In genomic region chr4:121696641-121697461, GRCh38 we compare ENCODE assay signal across 8 cellular contexts. TPM values are rescaled to one million over a fixed set of nuclear protein-coding genes. Genes with fewer than 3 reads are reported as not detected.
DNase-seq lines count a peak whose midpoint lies in the region; ATAC-seq, FAIRE-seq and TF ChIP-seq lines count a peak whose summit lies in the region.

TSS of gene ANXA5 (minus strand) at chr4:121696980. CDS start at chr4:121696589, 391 bp downstream.

- peak within 1 kb of the TSS; percentile 100 for H3K27ac Mint-ChIP-seq in activated CD4-positive, alpha-beta T cell treated with anti-CD3 and anti-CD28 coated beads, Interleukin-2, amount 10 ng/mL, durations not matched to agents 24 days and 14 days
- H3K27ac Mint-ChIP-seq in dendritic cell treated with granulocyte-macrophage colony-stimulating factor and Interleukin-4, amounts not matched to agents 40 ng/mL and 50 ng/mL, for 4 days = peak within 1 kb of the TSS; percentile 99

- H4K20me1 ChIP-seq in HepG2 (ENCODE audit: insufficient read depth, low read length) = peaks cover 20% of the 10 kb centered on the region

- TF ChIP-seq EP300 in HepG2 (IDR thresholded peaks at IDR 0.05; ENCODE audit: low read depth in 2 of 2, low read length in 2 of 2) (no peak), HepG2 (CRISPR knock-in tag; IDR thresholded peaks at IDR 0.05; ENCODE audit: borderline replicate concordance) (no peak)

- peak; percentile 72 for DNase-seq in AG04450 (ENCODE audit: low read depth, low spot score)
- DNase-seq in NCI-H510A (lab: John Stamatoyannopoulos, UW) = peak; percentile 60
- peak; percentile 94 for DNase-seq in activated CD4-positive, alpha-beta T cell treated with anti-CD3 and anti-CD28 coated beads, Interleukin-2, amount 10 ng/mL, durations not matched to agents 24 days and 14 days
- DNase-seq in HepG2 (ENCODE audit: low spot score) = peak; percentile 63
- peak; percentile 54 to 57 for DNase-seq in stimulated activated CD4-positive, alpha-beta T cell treated with anti-CD3 and anti-CD28 coated beads, Interleukin-2, amount 100 ng/mL, for 48 hours

- TF ChIP-seq CTCF in AG04450 (IDR thresholded peaks at IDR 0.05; ENCODE audit: low read depth, low read length) (peak; percentile 53), HepG2 (CRISPR knock-in tag; IDR thresholded peaks at IDR 0.05) (peak; percentile 51)

- peaks cover 39% of the 10 kb centered on the region for H3K4me1 Mint-ChIP-seq in activated CD4-positive, alpha-beta T cell treated with anti-CD3 and anti-CD28 coated beads, Interleukin-2, amount 10 ng/mL, durations not matched to agents 24 days and 14 days
- peaks cover 38% of the 10 kb centered on the region for H3K4me1 Mint-ChIP-seq in dendritic cell treated with granulocyte-macrophage colony-stimulating factor and Interleukin-4, amounts not matched to agents 40 ng/mL and 50 ng/mL, for 4 days (ENCODE audit: low read depth)

- peaks cover 33% of the 10 kb centered on the region for H3K27me3 Mint-ChIP-seq in activated CD4-positive, alpha-beta T cell treated with anti-CD3 and anti-CD28 coated beads, Interleukin-2, amount 10 ng/mL, durations not matched to agents 24 days and 14 days
- peaks cover 25% of the 10 kb centered on the region for H3K27me3 Mint-ChIP-seq in dendritic cell treated with granulocyte-macrophage colony-stimulating factor and Interleukin-4, amounts not matched to agents 40 ng/mL and 50 ng/mL, for 4 days

- H3K79me2 ChIP-seq in HepG2 (ENCODE audit: insufficient read depth, low read length) = peaks cover 45% of the 10 kb centered on the region

- H3K4me1 ChIP-seq in HepG2 (ENCODE audit: insufficient read depth, low read length) = peaks cover 47% of the 10 kb centered on the region

- no peaks in the 10 kb centered on the region; the same call in 1 of the 2 replicates for H3K9me3 ChIP-seq in AG04450 (ENCODE audit: control insufficient read depth, insufficient read depth, low read length)
- no peaks in the 10 kb centered on the region; the same call in 1 of the 2 replicates for H3K9me3 ChIP-seq in HepG2 (ENCODE audit: low read length)

- 4% methylated on average over 7 of the region's 90 CpGs for WGBS in HepG2 (ENCODE audit: low lambda C conversion rate)

- H3K27me3 ChIP-seq in AG04450 (ENCODE audit: control insufficient read depth, insufficient read depth, low read length) = no peaks in the 10 kb centered on the region
- H3K27me3 ChIP-seq in HepG2 (ENCODE audit: control insufficient read depth in 1 of 2, insufficient read depth in 2 of 2, low read length in 2 of 2) = peaks cover 0 to 15% of the 10 kb centered on the region in 2 experiments; a peak in 4 of 5 replicates

- H2AFZ ChIP-seq in HepG2 (ENCODE audit: low read length) = peak within 1 kb of the TSS; percentile 77

- peak within 1 kb of the TSS; percentile 98 for H3K4me3 Mint-ChIP-seq in activated CD4-positive, alpha-beta T cell treated with anti-CD3 and anti-CD28 coated beads, Interleukin-2, amount 10 ng/mL, durations not matched to agents 24 days and 14 days
- H3K4me3 Mint-ChIP-seq in dendritic cell treated with granulocyte-macrophage colony-stimulating factor and Interleukin-4, amounts not matched to agents 40 ng/mL and 50 ng/mL, for 4 days = peak within 1 kb of the TSS; percentile 100

- H3K27ac ChIP-seq in AG04450 (ENCODE audit: low read depth, low read length) (peak within 1 kb of the TSS; percentile 98), HepG2 (ENCODE audit: extremely low read length, insufficient read depth, low read length) (peak within 1 kb of the TSS; percentile 89)

- peak within 1 kb of the TSS; percentile 91 for H3K4me2 ChIP-seq in HepG2 (ENCODE audit: low read depth, low read length)

- TF ChIP-seq RAD21 in HepG2 (CRISPR knock-in tag; IDR thresholded peaks at IDR 0.05) = peak; percentile 8; the same call in 1 of the 2 replicates

- intact Hi-C loops in activated CD4-positive, alpha-beta T cell treated with anti-CD3 and anti-CD28 coated beads, Interleukin-2, amount 10 ng/mL, durations not matched to agents 24 days and 14 days (cut with micrococcal nuclease) = loop anchor here (1.0 to 5.0 kb wide), 7 partner anchors 9 to 508 kb away; partner anchors contain the start of genes BBS7, CCNA2 and EXOSC9
- intact Hi-C loops in dendritic cell treated with granulocyte-macrophage colony-stimulating factor and Interleukin-4, amounts not matched to agents 40 ng/mL and 50 ng/mL, for 4 days (cut with micrococcal nuclease) = loop anchor here (1.0 to 5.0 kb wide), 2 partner anchors 104 to 125 kb away; partner anchors contain the start of genes CCNA2 and EXOSC9
- intact Hi-C loops in HepG2 (cut with micrococcal nuclease; ENCODE audit: unreplicated experiment) = loop anchor here (1.0 to 5.0 kb wide), 2 partner anchors 29 to 175 kb away; partner anchors contain the start of gene BBS7

- in situ Hi-C loops in HepG2 (cut with HindIII; ENCODE audit: extremely low pct_ligation_motif_present, low pct_unique_long_range_greater_than_20kb) = no loop called here

- H3K36me3 Mint-ChIP-seq in activated CD4-positive, alpha-beta T cell treated with anti-CD3 and anti-CD28 coated beads, Interleukin-2, amount 10 ng/mL, durations not matched to agents 24 days and 14 days (ENCODE audit: low read depth) = peaks cover 24% of the 10 kb centered on the region
- H3K36me3 Mint-ChIP-seq in dendritic cell treated with granulocyte-macrophage colony-stimulating factor and Interleukin-4, amounts not matched to agents 40 ng/mL and 50 ng/mL, for 4 days (ENCODE audit: low read depth) = peaks cover 29% of the 10 kb centered on the region

- POLR2A ChIA-PET in AG04450 (lab: Yijun Ruan, JAX) = interaction anchor here (0.5 to 2.4 kb wide), 20 partner anchors 12 to 173 kb away, joined by 3 to 39 read pairs (median 4); partner anchors contain the start of gene CCNA2
- POLR2A ChIA-PET in HepG2 (lab: Yijun Ruan, JAX) = interaction anchor here (0.9 to 2.0 kb wide), 11 partner anchors 12 to 127 kb away, joined by 3 to 38 read pairs (median 4); partner anchors contain the start of gene EXOSC9

- CTCF ChIA-PET in AG04450 (lab: Charles Lee) = interaction anchor here (0.7 to 1.6 kb wide), 10 partner anchors 8 to 89 kb away, joined by 3 to 6 read pairs (median 4); no protein-coding TSS in a partner anchor
- CTCF ChIA-PET in HepG2 (lab: Yijun Ruan, JAX; ENCODE audit: low intra/inter-chr PET ratio, low total read pairs) = interaction anchor here (1.0 kb wide), 2 partner anchors 30 kb away, joined by 3 to 4 read pairs; no protein-coding TSS in a partner anchor

- H3K4me3 ChIP-seq in AG04450 (ENCODE audit: low read depth, low read length) = peak within 1 kb of the TSS; percentile 96
- peak within 1 kb of the TSS; percentile 93 to 97 (median 97) for H3K4me3 ChIP-seq in HepG2 (replicated peaks in 1 of 3; ENCODE audit: insufficient read depth in 1 of 3, low read depth in 2 of 3, low read length in 3 of 3)

- peak; percentile 78 for ATAC-seq in GM18858 (IDR thresholded peaks at IDR 0.05; ENCODE audit: unreplicated experiment)
- peak; percentile 94 for ATAC-seq in HG03064 (IDR thresholded peaks at IDR 0.05; ENCODE audit: low read depth, unreplicated experiment)
- peak; percentile 96 for ATAC-seq in HepG2

- peak; percentile 87 to 88 for TF ChIP-seq POLR2A in HepG2 (IDR thresholded peaks at IDR 0.05; ENCODE audit: insufficient read depth in 1 of 2, low read depth in 2 of 2, low read length in 2 of 2)

- H3K9me3 Mint-ChIP-seq in activated CD4-positive, alpha-beta T cell treated with anti-CD3 and anti-CD28 coated beads, Interleukin-2, amount 10 ng/mL, durations not matched to agents 24 days and 14 days = peaks cover 8% of the 10 kb centered on the region
- no peaks in the 10 kb centered on the region for H3K9me3 Mint-ChIP-seq in dendritic cell treated with granulocyte-macrophage colony-stimulating factor and Interleukin-4, amounts not matched to agents 40 ng/mL and 50 ng/mL, for 4 days

- H3K36me3 ChIP-seq in HepG2 (replicated peaks in 1 of 2; ENCODE audit: control insufficient read depth in 1 of 2, insufficient read depth in 2 of 2, low read length in 2 of 2) = no peaks in the 10 kb centered on the region

- peak within 1 kb of the TSS; percentile 95 for H3K9ac ChIP-seq in HepG2 (ENCODE audit: insufficient read depth, low read depth, low read length)

- no peak for FAIRE-seq in HepG2 (lab: Jason Lieb, UNC)

- BruUV-seq in HepG2 (replicated peaks; lab: Mats Ljungman, UMichigan) = no TSS peak

TF ChIP-seq in HepG2, 621 proteins besides CTCF, POLR2A, EP300 and RAD21 (continues in another document):
- TF ChIP-seq MAZ (IDR thresholded peaks at IDR 0.05; ENCODE audit: borderline replicate concordance, low read depth, low read length) = 0 out of 2 replicates have a peak, but pooled peaks have one; percentile 11
- TF ChIP-seq MAZ (CRISPR knock-in tag; IDR thresholded peaks at IDR 0.05; ENCODE audit: low read depth) = 0 out of 2 replicates have a peak, but pooled peaks have one; percentile 50
- peak; percentile 59; the same call in 1 of the 2 replicates for TF ChIP-seq ZNF558 (CRISPR knock-in tag; IDR thresholded peaks at IDR 0.05; ENCODE audit: borderline replicate concordance)

RNA-seq across cellular contexts. Expression of gene ANXA5, which starts in this region (rescaled TPM):
- polyA plus RNA-seq in AG04450 (2011; rRNA removed) = 1,739 and 2,093 TPM in 2 replicates
- polyA minus RNA-seq in AG04450 (2011; rRNA and poly(A)+ RNA removed) = 395 and 591 TPM in 2 replicates
- total RNA-seq in activated CD4-positive, alpha-beta T cell treated with anti-CD3 and anti-CD28 coated beads, Interleukin-2, amount 10 ng/mL, durations not matched to agents 24 days and 14 days = 107 TPM in 2 replicates
- total RNA-seq in HepG2 (2016; rRNA removed; fragmentation: Illumina TruSeq; extraction: Trizol) = 342 and 477 TPM in 2 replicates
- total RNA-seq in HepG2 (2016; cell fraction: cytosol; rRNA removed; fragmentation: Illumina TruSeq; extraction: Trizol; ENCODE audit: low read depth) = 45.6 and 47.1 TPM in 2 replicates
- 351 and 486 TPM in 2 replicates for total RNA-seq in HepG2 (2016; cell fraction: insoluble cytoplasmic fraction; rRNA removed; fragmentation: Illumina TruSeq; extraction: Trizol)
- total RNA-seq in HepG2 (2016; cell fraction: membrane; rRNA removed; fragmentation: Illumina TruSeq; extraction: Trizol) = 81.7 and 82.9 TPM in 2 replicates
- 182 and 183 TPM in 2 replicates for total RNA-seq in HepG2 (2016; cell fraction: nucleus; rRNA removed; fragmentation: Illumina TruSeq; extraction: Trizol)
- 175 and 209 TPM in 2 replicates for polyA plus RNA-seq in HepG2 (2011; rRNA removed)
- polyA plus RNA-seq in HepG2 (2011; cell fraction: cytosol; rRNA removed) = 161 and 205 TPM in 2 replicates
- polyA plus RNA-seq in HepG2 (2011; cell fraction: nucleus; rRNA removed) = 114 and 117 TPM in 2 replicates
- 231 and 245 TPM in 2 replicates for polyA plus RNA-seq in HepG2 (2012)
- 37.2 and 41.9 TPM in 2 replicates for polyA plus RNA-seq in HepG2 (2016; cell fraction: cytosol; fragmentation: Illumina TruSeq; extraction: Trizol; ENCODE audit: low read depth)
- 523 and 561 TPM in 2 replicates for polyA plus RNA-seq in HepG2 (2016; cell fraction: insoluble cytoplasmic fraction; fragmentation: Illumina TruSeq; extraction: Trizol; ENCODE audit: low read depth)
- polyA plus RNA-seq in HepG2 (2016; cell fraction: membrane; fragmentation: Illumina TruSeq; extraction: Trizol; ENCODE audit: low read depth) = 66.0 and 66.3 TPM in 2 replicates
- polyA plus RNA-seq in HepG2 (2016; cell fraction: nucleus; fragmentation: Illumina TruSeq; extraction: Trizol; ENCODE audit: insufficient read depth, low read depth) = 239 and 250 TPM in 2 replicates
- polyA minus RNA-seq in HepG2 (2011; rRNA and poly(A)+ RNA removed; ENCODE audit: low replicate concordance) = 105 and 156 TPM in 2 replicates
- polyA minus RNA-seq in HepG2 (2011; cell fraction: cytosol; rRNA and poly(A)+ RNA removed) = 270 and 336 TPM in 2 replicates
- polyA minus RNA-seq in HepG2 (2011; cell fraction: nucleus; rRNA and poly(A)+ RNA removed) = 156 and 160 TPM in 2 replicates

Comparison
In these comparisons a context has a peak if more than half of its experiments do, and no peak if none do; other contexts are left out.
1. Peak in every context shown above with its lines: DNase-seq, ATAC-seq, H3K4me3 ChIP-seq and H3K27ac ChIP-seq.